ENCODE assay signal across 8 cellular contexts in the genomic region with DNA sequence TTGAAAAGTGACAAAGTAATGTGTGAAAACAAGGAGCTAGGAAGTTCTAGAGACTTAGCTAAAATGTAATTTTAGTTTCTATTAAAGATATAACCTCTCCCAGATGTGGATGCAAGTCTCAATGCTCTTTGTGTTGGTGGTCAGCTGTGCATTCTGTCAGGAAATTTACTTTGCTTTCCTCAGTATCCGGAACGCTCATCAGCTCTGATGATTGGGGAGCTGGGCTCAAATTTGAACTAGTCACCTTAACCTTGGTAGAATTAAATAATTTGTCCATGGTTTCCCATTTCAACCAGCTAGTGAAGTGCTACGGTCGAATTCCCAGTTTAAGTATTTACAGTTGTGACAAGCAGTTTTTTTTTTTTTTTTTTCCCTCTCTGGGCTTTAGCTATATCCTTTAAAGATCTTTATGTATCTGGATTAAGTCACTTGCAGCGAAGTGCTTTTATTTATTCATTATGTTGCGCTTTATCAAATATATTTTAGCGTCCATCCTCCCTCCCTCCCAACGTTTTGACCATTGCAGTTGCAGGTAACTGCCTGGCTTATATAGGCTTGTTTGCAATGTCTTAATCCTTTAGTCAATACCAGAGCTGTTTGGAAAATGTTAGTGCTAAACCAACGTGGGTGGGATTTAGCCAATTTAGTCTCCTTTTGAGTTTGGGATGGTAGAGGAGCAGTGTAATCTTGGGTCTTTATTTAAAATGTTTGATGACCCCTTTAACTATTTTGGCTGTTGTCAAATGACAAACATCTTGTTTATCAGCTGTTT. TPM values are rescaled to one million over a fixed set of nuclear protein-coding genes. Genes with fewer than 3 reads are reported as not detected.
A peak's percentile ranks its signal among the peaks of the same experiment; 100 is the strongest.
DNase-seq lines count a peak whose midpoint lies in the region; ATAC-seq lines count a peak whose summit lies in the region.

No MANE protein-coding gene starts in this region.

- no peaks in the 10 kb centered on the region for H3K9me3 Mint-ChIP-seq in activated CD4-positive, alpha-beta memory T cell treated with anti-CD3 and anti-CD28 coated beads for 36 hours
- no peaks in the 10 kb centered on the region for H3K9me3 Mint-ChIP-seq in stimulated activated memory B cell treated with anti-CD40 and anti-IgM and Interleukin-4, amounts not matched to agents 10 μg/mL and 1 μg/mL and 100 μg/mL, for 72 hours

- H3K27me3 Mint-ChIP-seq in activated CD4-positive, alpha-beta memory T cell treated with anti-CD3 and anti-CD28 coated beads for 36 hours: no peaks in the 10 kb centered on the region
- no peaks in the 10 kb centered on the region for H3K27me3 Mint-ChIP-seq in stimulated activated memory B cell treated with anti-CD40 and anti-IgM and Interleukin-4, amounts not matched to agents 10 μg/mL and 1 μg/mL and 100 μg/mL, for 72 hours

- peak overlapping the region; percentile 98 for H3K27ac Mint-ChIP-seq in activated CD4-positive, alpha-beta memory T cell treated with anti-CD3 and anti-CD28 coated beads for 36 hours
- H3K27ac Mint-ChIP-seq in stimulated activated memory B cell treated with anti-CD40 and anti-IgM and Interleukin-4, amounts not matched to agents 10 μg/mL and 1 μg/mL and 100 μg/mL, for 72 hours: peak overlapping the region; percentile 97

- peaks cover 58% of the 10 kb centered on the region for H3K36me3 Mint-ChIP-seq in activated CD4-positive, alpha-beta memory T cell treated with anti-CD3 and anti-CD28 coated beads for 36 hours
- peaks cover 24% of the 10 kb centered on the region for H3K36me3 Mint-ChIP-seq in stimulated activated memory B cell treated with anti-CD40 and anti-IgM and Interleukin-4, amounts not matched to agents 10 μg/mL and 1 μg/mL and 100 μg/mL, for 72 hours

- intact Hi-C loops in activated CD4-positive, alpha-beta memory T cell treated with anti-CD3 and anti-CD28 coated beads for 36 hours (cut with micrococcal nuclease): loop anchor here (5.0 to 10.0 kb wide), 4 partner anchors 43 to 423 kb away; partner anchors contain the start of gene IL2RG

- peak overlapping the region; percentile 93 for H3K4me3 ChIP-seq in iPS-11a (ENCODE audit: low read depth, low read length)

- H3K4me1 Mint-ChIP-seq in activated CD4-positive, alpha-beta memory T cell treated with anti-CD3 and anti-CD28 coated beads for 36 hours (ENCODE audit: low read depth): peaks cover 24% of the 10 kb centered on the region
- peaks cover 26% of the 10 kb centered on the region for H3K4me1 Mint-ChIP-seq in stimulated activated memory B cell treated with anti-CD40 and anti-IgM and Interleukin-4, amounts not matched to agents 10 μg/mL and 1 μg/mL and 100 μg/mL, for 72 hours

- DNase-seq in DMS53 (lab: John Stamatoyannopoulos, UW): peak; percentile 35
- no peak for DNase-seq in DMS53 treated with DMSO at 0.1 percent for 48 hours (lab: John Stamatoyannopoulos, UW; ENCODE audit: unreplicated experiment)
- no peak for DNase-seq in activated CD4-positive, alpha-beta memory T cell treated with anti-CD3 and anti-CD28 coated beads for 36 hours
- DNase-seq in 8988T: no peak
- DNase-seq in SIG-M5 treated with dmso at 0.1 percent for 504 hours (lab: John Stamatoyannopoulos, UW; ENCODE audit: unreplicated experiment): no peak

- POLR2A ChIA-PET in activated CD4-positive, alpha-beta memory T cell treated with anti-CD3 and anti-CD28 coated beads for 36 hours (lab: Charles Lee): interaction anchor here (0.9 to 7.2 kb wide), 12 partner anchors 9 to 423 kb away, joined by 3 to 96 read pairs (median 8); partner anchors contain the start of genes CXCR3, IL2RG, NONO and TAF1

- CTCF ChIA-PET in activated CD4-positive, alpha-beta memory T cell treated with anti-CD3 and anti-CD28 coated beads for 36 hours (lab: Charles Lee): interaction anchor here (0.6 to 1.8 kb wide), 3 partner anchors 8 to 82 kb away, joined by 3 to 6 read pairs (median 5); no protein-coding TSS in a partner anchor

- peak overlapping the region; percentile 97 for H3K4me3 Mint-ChIP-seq in activated CD4-positive, alpha-beta memory T cell treated with anti-CD3 and anti-CD28 coated beads for 36 hours
- peak overlapping the region; percentile 98 for H3K4me3 Mint-ChIP-seq in stimulated activated memory B cell treated with anti-CD40 and anti-IgM and Interleukin-4, amounts not matched to agents 10 μg/mL and 1 μg/mL and 100 μg/mL, for 72 hours

- ATAC-seq in stimulated activated memory B cell treated with anti-CD40 and anti-IgM and Interleukin-4, amounts not matched to agents 10 μg/mL and 1 μg/mL and 100 μg/mL, for 72 hours: no peak
- no peak for ATAC-seq in GM18498 (IDR thresholded peaks at IDR 0.05; ENCODE audit: unreplicated experiment)

RNA-seq across cellular contexts. Expression of gene OGT, which starts 2.1 kb away (rescaled TPM):
- total RNA-seq in activated CD4-positive, alpha-beta memory T cell treated with anti-CD3 and anti-CD28 coated beads for 36 hours: 100 to 1,000 TPM; 280 to 304 TPM

RNA-seq across cellular contexts. Expression of gene GCNA, which starts 43.3 kb away (rescaled TPM):
- total RNA-seq in activated CD4-positive, alpha-beta memory T cell treated with anti-CD3 and anti-CD28 coated beads for 36 hours: 1 to 10 TPM; 3.2 to 3.4 TPM
